31 cellular contexts compared by ENCODE assay signal in genomic region chr17:33908363-33909064, GRCh38.
"Had no signal": no experiment of that assay in that cellular context is flagged by ENCODE, and none has a peak within 500 bp of the region (broad histone marks: within the 10 kb centered on the region; RNA-seq: fewer than 3 reads in every experiment).

No MANE protein-coding gene starts in this region.

- DNase-seq: activated CD4-positive, alpha-beta memory T cell treated with anti-CD3 and anti-CD28 coated beads for 36 hours; activated CD4-positive, alpha-beta T cell treated with anti-CD3 and anti-CD28 coated beads for 36 hours; activated CD4-positive, alpha-beta T cell treated with anti-CD3 and anti-CD28 coated beads, Interleukin-2, amount 10 ng/mL, durations not matched to agents 24 days and 14 days; activated CD4-positive, CD25-positive, alpha-beta regulatory T cell; activated CD4-positive, CD25-positive, alpha-beta regulatory T cell treated with anti-CD3 and anti-CD28 coated beads, Interleukin-2, amount 50 U/mL, for 72 hours; activated CD8-positive, alpha-beta memory T cell treated with anti-CD3 and anti-CD28 coated beads, Interleukin-2, amount 10 ng/mL, durations not matched to agents 7 days and 5 days; activated CD8-positive, alpha-beta memory T cell treated with anti-CD3 and anti-CD28 coated beads, Interleukin-2, amount 50 U/mL, for 4 hours; activated CD8-positive, alpha-beta T cell treated with anti-CD3 and anti-CD28 coated beads, Interleukin-2, amount 10 ng/mL, durations not matched to agents 7 days and 5 days; activated effector memory CD4-positive, alpha-beta T cell treated with anti-CD3 and anti-CD28 coated beads, Interleukin-2, amount 50 U/mL, for 16 hours; activated naive CD4-positive, alpha-beta T cell treated with anti-CD3 and anti-CD28 coated beads for 36 hours; activated naive CD8-positive, alpha-beta T cell treated with anti-CD3 and anti-CD28 coated beads for 36 hours; activated naive CD8-positive, alpha-beta T cell treated with anti-CD3 and anti-CD28 coated beads, Interleukin-2, amount 50 U/mL, for 24 hours; activated T-cell treated with anti-CD3 and anti-CD28 coated beads, Interleukin-2, amount 50 U/mL, for 1 hour; activated T-cell treated with anti-CD3 and anti-CD28 coated beads, Interleukin-2, amount 50 U/mL, for 48 hours; adrenal gland; amygdala; aorta; central memory CD4-positive, alpha-beta T cell; cerebellar nuclear complex; colonic mucosa; effector CD8-positive, alpha-beta T cell; foreskin fibroblast; head of caudate nucleus; T-helper 2 cell had no signal

- H3K27me3 ChIP-seq: adrenal gland, cardiac muscle cell, colonic mucosa had no signal

- H3K36me3 ChIP-seq: adrenal gland, breast epithelium, cardiac muscle cell, colonic mucosa had no signal

- FAIRE-seq: endometrium, endothelial cell of umbilical vein, frontal cortex had no signal

- H3K9me3 ChIP-seq: adrenal gland, breast epithelium, colonic mucosa had no signal

- H3K4me3 ChIP-seq: adrenal gland, breast epithelium, cardiac muscle cell, colonic mucosa had no signal

- ATAC-seq: activated CD4-positive, alpha-beta T cell treated with anti-CD3 and anti-CD28 coated beads for 36 hours; activated CD8-positive, alpha-beta memory T cell treated with anti-CD3 and anti-CD28 coated beads, Interleukin-2, amount 10 ng/mL, durations not matched to agents 7 days and 5 days; activated CD8-positive, alpha-beta T cell treated with anti-CD3 and anti-CD28 coated beads, Interleukin-2, amount 10 ng/mL, durations not matched to agents 7 days and 5 days; activated naive CD8-positive, alpha-beta T cell treated with anti-CD3 and anti-CD28 coated beads, Interleukin-2, amount 50 U/mL, for 24 hours; esophagus mucosa had no signal

- H3K27ac ChIP-seq: adrenal gland, breast epithelium, cardiac muscle cell, colonic mucosa, epithelial cell of prostate had no signal

- H3K4me1 ChIP-seq: adrenal gland, breast epithelium, colonic mucosa had no signal
